17 cellular contexts compared by ENCODE assay signal in genomic region chr16:23753908-23754593, GRCh38. TPM values are rescaled to one million over a fixed set of nuclear protein-coding genes. Genes with fewer than 3 reads are reported as not detected.
DNase-seq lines count a peak whose midpoint lies in the region; ATAC-seq and TF ChIP-seq lines count a peak whose summit lies in the region.
"Had no signal": no experiment of that assay in that cellular context is flagged by ENCODE, and none has a peak within 500 bp of the region (broad histone marks: within the 10 kb centered on the region; RNA-seq: fewer than 3 reads in every experiment).

No MANE protein-coding gene starts in this region.

- H3K4me3 ChIP-seq in left ventricle myocardium inferior (peak overlapping the region; percentile 46), heart left ventricle (peak overlapping the region in 4 of 12 donors; percentile 16 to 38 (median 26)), neural cell (ENCODE audit: low read length) (peak overlapping the region; percentile 18)

- H3K27ac Mint-ChIP-seq in endothelial cell (ENCODE audit: unreplicated experiment), result no peak overlapping the region
- H3K27ac Mint-ChIP-seq in type B pancreatic cell, result no peak overlapping the region
- H3K27ac Mint-ChIP-seq: activated T-helper 1 cell treated with anti-CD3 and anti-CD28 coated beads, Interleukin-12 subunit alpha, Interleukin-12 subunit beta, Interleukin-2, Interleukin-4 antibody, amounts not matched to agents 30 ng/mL and 10 ng/mL and 1 ng/mL, durations not matched to agents 14 hours and 24 hours and 36 hours; CD4-positive, alpha-beta T cell; T-helper 2 cell treated with Interferon-gamma antibody and Interleukin-4, amounts not matched to agents 5 μg/mL and 100 μg/mL, for 36 hours had no signal

- H3K27ac ChIP-seq in left ventricle myocardium inferior (replicated peaks), result no peak overlapping the region
- no peak overlapping the region for H3K27ac ChIP-seq in heart left ventricle
- H3K27ac ChIP-seq in neural cell (ENCODE audit: low read length), result no peak overlapping the region

- H3K9me3 Mint-ChIP-seq in endothelial cell (ENCODE audit: unreplicated experiment), result no peaks in the 10 kb centered on the region
- no peaks in the 10 kb centered on the region for H3K9me3 Mint-ChIP-seq in type B pancreatic cell
- H3K9me3 Mint-ChIP-seq: activated T-helper 1 cell treated with anti-CD3 and anti-CD28 coated beads, Interleukin-12 subunit alpha, Interleukin-12 subunit beta, Interleukin-2, Interleukin-4 antibody, amounts not matched to agents 30 ng/mL and 10 ng/mL and 1 ng/mL, durations not matched to agents 14 hours and 24 hours and 36 hours; CD4-positive, alpha-beta T cell; T-helper 2 cell treated with Interferon-gamma antibody and Interleukin-4, amounts not matched to agents 5 μg/mL and 100 μg/mL, for 36 hours had no signal

- H3K4me3 Mint-ChIP-seq in endothelial cell (ENCODE audit: unreplicated experiment) (peak overlapping the region; percentile 65), type B pancreatic cell (no peak overlapping the region)
- H3K4me3 Mint-ChIP-seq: activated T-helper 1 cell treated with anti-CD3 and anti-CD28 coated beads, Interleukin-12 subunit alpha, Interleukin-12 subunit beta, Interleukin-2, Interleukin-4 antibody, amounts not matched to agents 30 ng/mL and 10 ng/mL and 1 ng/mL, durations not matched to agents 14 hours and 24 hours and 36 hours; CD4-positive, alpha-beta T cell; T-helper 2 cell treated with Interferon-gamma antibody and Interleukin-4, amounts not matched to agents 5 μg/mL and 100 μg/mL, for 36 hours had no signal

- 34 to 46% (median 39%) methylated on average over 15 to 17 of the region's 17 CpGs for WGBS in heart left ventricle, 4 donors

- no peaks in the 10 kb centered on the region for H3K9me2 ChIP-seq in neural cell (ENCODE audit: insufficient read depth, low read length)

- peaks cover 7% of the 10 kb centered on the region for H3K9me3 ChIP-seq in left ventricle myocardium inferior (replicated peaks)
- no peaks in the 10 kb centered on the region for H3K9me3 ChIP-seq in heart left ventricle
- H3K9me3 ChIP-seq in neural cell (ENCODE audit: low read length), result no peaks in the 10 kb centered on the region

- intact Hi-C loops in left ventricle myocardium inferior (cut with micrococcal nuclease) (no loop called here), heart left ventricle (cut with DNase I) (no loop called here)

- no peak for TF ChIP-seq EP300 in neural cell (conservative IDR thresholded peaks at IDR 0.05; ENCODE audit: poor library complexity, severe bottlenecking)

- peaks cover 77% of the 10 kb centered on the region for H3K27me3 ChIP-seq in left ventricle myocardium inferior (ENCODE audit: low read depth)
- peaks cover 15 to 61% (median 28%) of the 10 kb centered on the region in 9 donors for H3K27me3 ChIP-seq in heart left ventricle
- H3K27me3 ChIP-seq in neural cell (ENCODE audit: insufficient read depth, low read depth, low read length), result peaks cover 24% of the 10 kb centered on the region

- TF ChIP-seq POLR2A in heart left ventricle (IDR thresholded peaks at IDR 0.05), result no peak

- no peak for DNase-seq in left ventricle myocardium inferior
- no peak for DNase-seq in heart left ventricle
- DNase-seq in endothelial cell (ENCODE audit: low spot score), result no peak
- DNase-seq in type B pancreatic cell (ENCODE audit: extremely low spot score, unreplicated experiment), result peak; percentile 27
- no peak for DNase-seq in NCI-H526 (lab: John Stamatoyannopoulos, UW)
- DNase-seq: CD4-positive, alpha-beta T cell; MM.1S; NCI-H2029 treated with DMSO at 0.1 percent for 48 hours; stimulated activated CD4-positive, alpha-beta T cell treated with anti-CD3 and anti-CD28 coated beads, Interleukin-1b, Interleukin-23, amount 100 ng/mL, for 48 hours had no signal

- no peaks in the 10 kb centered on the region for H3F3A ChIP-seq in neural cell (ENCODE audit: insufficient read depth, low read length, poor library complexity, severe bottlenecking)

- no peaks in the 10 kb centered on the region for H3K79me2 ChIP-seq in neural cell (replicated peaks; ENCODE audit: insufficient read depth, low read length)

- H3K27me3 Mint-ChIP-seq in endothelial cell (ENCODE audit: unreplicated experiment), result peaks cover 5% of the 10 kb centered on the region
- H3K27me3 Mint-ChIP-seq in type B pancreatic cell, result peaks cover 64% of the 10 kb centered on the region

- no peaks in the 10 kb centered on the region for H3K4me1 Mint-ChIP-seq in endothelial cell (ENCODE audit: unreplicated experiment)
- no peaks in the 10 kb centered on the region for H3K4me1 Mint-ChIP-seq in type B pancreatic cell (ENCODE audit: unreplicated experiment)

- H3K9ac ChIP-seq in neural cell (ENCODE audit: low read length), result no peak overlapping the region

- TF ChIP-seq CTCF in left ventricle myocardium inferior (IDR thresholded peaks at IDR 0.05; ENCODE audit: borderline replicate concordance), result no peak
- TF ChIP-seq CTCF in heart left ventricle (IDR thresholded peaks at IDR 0.05), result no peak
- TF ChIP-seq CTCF in endothelial cell (IDR thresholded peaks at IDR 0.05; ENCODE audit: unreplicated experiment), result no peak
- no peak for TF ChIP-seq CTCF in neural cell (IDR thresholded peaks at IDR 0.05; ENCODE audit: poor library complexity, severe bottlenecking)
- no peak for TF ChIP-seq CTCF in type B pancreatic cell (conservative IDR thresholded peaks at IDR 0.05)

- peaks cover 12% of the 10 kb centered on the region for H3K4me1 ChIP-seq in left ventricle myocardium inferior
- H3K4me1 ChIP-seq in heart left ventricle, result peaks cover 0 to 10% (median 6%) of the 10 kb centered on the region in 12 donors

- TF ChIP-seq RAD21 in neural cell (conservative IDR thresholded peaks at IDR 0.05), result no peak

- H2AFZ ChIP-seq in neural cell (ENCODE audit: low read depth, low read length), result no peak overlapping the region

- ATAC-seq in heart left ventricle (no peak), GM19452 (IDR thresholded peaks at IDR 0.05; ENCODE audit: unreplicated experiment) (no peak), HG03108 (IDR thresholded peaks at IDR 0.05; ENCODE audit: unreplicated experiment) (no peak)

- no peaks in the 10 kb centered on the region for H4K20me1 ChIP-seq in neural cell (ENCODE audit: insufficient read depth)

- no peak overlapping the region for H3K4me2 ChIP-seq in neural cell (ENCODE audit: low read length)

- peaks cover 5% of the 10 kb centered on the region for H3K36me3 Mint-ChIP-seq in endothelial cell (ENCODE audit: low read depth, unreplicated experiment)
- H3K36me3 Mint-ChIP-seq in type B pancreatic cell, result no peaks in the 10 kb centered on the region

- H3K36me3 ChIP-seq in left ventricle myocardium inferior (no peaks in the 10 kb centered on the region), heart left ventricle (no peaks in the 10 kb centered on the region), neural cell (ENCODE audit: insufficient read depth, low read length) (no peaks in the 10 kb centered on the region)

TF ChIP-seq in neural cell, 6 proteins besides CTCF, POLR2A, EP300 and RAD21:
- TF ChIP-seq SMC3 (conservative IDR thresholded peaks at IDR 0.05; ENCODE audit: poor library complexity) (no peak), EZH2 (IDR thresholded peaks at IDR 0.05; ENCODE audit: borderline replicate concordance, insufficient read depth, low read length, poor library complexity, severe bottlenecking) (no peak), MXI1 (conservative IDR thresholded peaks at IDR 0.05; ENCODE audit: poor library complexity, severe bottlenecking) (no peak), TAF1 (IDR thresholded peaks at IDR 0.05; ENCODE audit: low read depth) (no peak), REST (IDR thresholded peaks at IDR 0.05; ENCODE audit: borderline replicate concordance) (no peak), POLR2AphosphoS5 (IDR thresholded peaks at IDR 0.05) (no peak)
TF ChIP-seq in neural cell: peak in this region for 0.

RNA-seq across cellular contexts. Expression of gene CHP2, which starts 0.8 kb away (rescaled TPM):
- total RNA-seq in left ventricle myocardium inferior, result not detected
- not detected for total RNA-seq in heart left ventricle
- polyA plus RNA-seq in heart left ventricle, result under 1 TPM in 1 of 2 donors, not detected in 1; 0.08 TPM
- total RNA-seq in endothelial cell (ENCODE audit: unreplicated experiment), result not detected
- not detected in 2 replicates for polyA plus RNA-seq in neural cell
- polyA minus RNA-seq in neural cell, result not detected in 2 replicates
- total RNA-seq in type B pancreatic cell (ENCODE audit: low replicate concordance), result 0.17 and 1.0 TPM in 2 replicates
- total RNA-seq: activated T-helper 1 cell treated with anti-CD3 and anti-CD28 coated beads, Interleukin-12 subunit alpha, Interleukin-12 subunit beta, Interleukin-2, Interleukin-4 antibody, amounts not matched to agents 30 ng/mL and 10 ng/mL and 1 ng/mL, durations not matched to agents 14 hours and 24 hours and 36 hours; CD4-positive, alpha-beta T cell; chondrocyte had no signal

RNA-seq across cellular contexts. Expression of gene ERN2, which starts 41.0 kb away (rescaled TPM):
- total RNA-seq in left ventricle myocardium inferior (not detected), heart left ventricle (not detected), endothelial cell (ENCODE audit: unreplicated experiment) (0.80 TPM), type B pancreatic cell (ENCODE audit: low replicate concordance) (0.64 and 3.1 TPM in 2 replicates)
- polyA plus RNA-seq in heart left ventricle (under 1 TPM in 1 of 2 donors, not detected in 1; 0.07 TPM), neural cell (not detected in 2 replicates)
- 0.73 TPM in 1 of 2 replicates, not detected in the other for polyA minus RNA-seq in neural cell
- total RNA-seq: activated T-helper 1 cell treated with anti-CD3 and anti-CD28 coated beads, Interleukin-12 subunit alpha, Interleukin-12 subunit beta, Interleukin-2, Interleukin-4 antibody, amounts not matched to agents 30 ng/mL and 10 ng/mL and 1 ng/mL, durations not matched to agents 14 hours and 24 hours and 36 hours; CD4-positive, alpha-beta T cell; chondrocyte; mononuclear cell; posterior vena cava had no signal
